Comparison of ENCODE assay signal across 7 cellular contexts in the genomic region with DNA sequence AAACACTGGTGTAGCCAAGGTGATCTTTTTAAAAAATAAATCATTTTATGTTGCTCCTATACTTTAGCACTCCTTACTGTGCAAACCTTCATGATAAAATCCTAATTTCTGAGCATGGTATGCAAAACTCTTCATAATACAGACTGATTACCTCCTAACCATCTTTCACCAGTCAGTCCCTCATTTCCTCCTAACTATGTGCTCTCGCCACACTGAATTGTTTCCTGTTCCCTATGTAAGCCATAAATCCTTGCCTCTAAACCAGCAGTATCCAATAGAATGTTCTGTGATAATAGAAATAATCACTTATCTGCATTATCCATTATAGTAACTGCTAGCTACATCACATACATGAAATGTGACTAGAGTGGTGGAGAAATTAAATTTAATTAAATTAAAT.
"Had no signal": no experiment of that assay in that cellular context is flagged by ENCODE, and none has a peak within 500 bp of the region (broad histone marks: within the 10 kb centered on the region; RNA-seq: fewer than 3 reads in every experiment).

No MANE protein-coding gene starts in this region.

- H3K4me3 Mint-ChIP-seq: HFFc6 had no signal

- H3K9me3 Mint-ChIP-seq: HFFc6 had no signal

- FAIRE-seq: K562 had no signal

- H3K27ac Mint-ChIP-seq: HFFc6 had no signal

- DNase-seq: GM23248, GOT3, H7, HFFc6, IMR-90 had no signal

- ATAC-seq: HCT116, K562 had no signal
